ENCODE assay signal across 8 cellular contexts in genomic region chr15:43792761-43793493, GRCh38. TPM values are rescaled to one million over a fixed set of nuclear protein-coding genes. Genes with fewer than 3 reads are reported as not detected.
A peak's percentile ranks its signal among the peaks of the same experiment; 100 is the strongest.
DNase-seq lines count a peak whose midpoint lies in the region; ATAC-seq and TF ChIP-seq lines count a peak whose summit lies in the region.

No MANE protein-coding gene starts in this region.

- H3K4me1 Mint-ChIP-seq in CD8-positive, alpha-beta memory T cell = peaks cover 40 to 59% (median 47%) of the 10 kb centered on the region in 3 donors
- peaks cover 43% of the 10 kb centered on the region for H3K4me1 Mint-ChIP-seq in activated naive CD4-positive, alpha-beta T cell treated with anti-CD3 and anti-CD28 coated beads for 36 hours (ENCODE audit: low read depth)

- H3K27me3 ChIP-seq in CD8-positive, alpha-beta memory T cell (ENCODE audit: insufficient read depth, low read length, poor library complexity, severe bottlenecking) = no peaks in the 10 kb centered on the region
- H3K27me3 ChIP-seq in KMS-11 (ENCODE audit: insufficient read depth, low read depth) = no peaks in the 10 kb centered on the region
- H3K27me3 ChIP-seq in cardiac muscle cell = no peaks in the 10 kb centered on the region
- no peaks in the 10 kb centered on the region for H3K27me3 ChIP-seq in psoas muscle (ENCODE audit: insufficient read depth in 3 of 3, low read length in 2 of 3)

- peak in 3 of 5 donors; percentile 18 to 27 (median 19) for DNase-seq in CD8-positive, alpha-beta memory T cell
- peak; percentile 58 for DNase-seq in activated naive CD4-positive, alpha-beta T cell treated with anti-CD3 and anti-CD28 coated beads for 36 hours
- DNase-seq in cardiac muscle cell (ENCODE audit: low read depth in 1 of 2, low spot score in 1 of 2) = peak; percentile 23 to 47
- DNase-seq in psoas muscle = peak; percentile 54 to 62
- DNase-seq in NCI-H1436 (lab: John Stamatoyannopoulos, UW) = no peak

- H3K4me2 ChIP-seq in KMS-11 = peak overlapping the region; percentile 89

- H4K20me1 ChIP-seq in KMS-11 (ENCODE audit: insufficient read depth) = no peaks in the 10 kb centered on the region

- H3K36me3 ChIP-seq in CD8-positive, alpha-beta memory T cell (ENCODE audit: insufficient read depth, low read length) = peaks cover 29% of the 10 kb centered on the region
- H3K36me3 ChIP-seq in KMS-11 (ENCODE audit: insufficient read depth) = no peaks in the 10 kb centered on the region
- H3K36me3 ChIP-seq in cardiac muscle cell = peaks cover 11% of the 10 kb centered on the region
- H3K36me3 ChIP-seq in psoas muscle (ENCODE audit: insufficient read depth in 1 of 2, low read depth in 1 of 2) = peaks cover 3 to 46% of the 10 kb centered on the region in 2 donors

- H3K36me3 Mint-ChIP-seq in CD8-positive, alpha-beta memory T cell = peaks cover 4 to 59% (median 11%) of the 10 kb centered on the region in 3 donors
- H3K36me3 Mint-ChIP-seq in activated naive CD4-positive, alpha-beta T cell treated with anti-CD3 and anti-CD28 coated beads for 36 hours (ENCODE audit: low read depth) = peaks cover 48% of the 10 kb centered on the region

- peaks cover 25% of the 10 kb centered on the region for H3K79me2 ChIP-seq in KMS-11 (ENCODE audit: insufficient read depth, low read depth)

- H3K27ac ChIP-seq in CD8-positive, alpha-beta memory T cell (ENCODE audit: low read depth, low read length) = peak overlapping the region; percentile 97
- peak overlapping the region; percentile 63 for H3K27ac ChIP-seq in KMS-11
- peak overlapping the region; percentile 98 for H3K27ac ChIP-seq in cardiac muscle cell
- H3K27ac ChIP-seq in psoas muscle = peak overlapping the region; percentile 99

- peaks cover 33% of the 10 kb centered on the region for H3K4me1 ChIP-seq in CD8-positive, alpha-beta memory T cell (ENCODE audit: insufficient read depth, low read length)
- H3K4me1 ChIP-seq in KMS-11 (ENCODE audit: low read depth, poor library complexity, severe bottlenecking) (peaks cover 20% of the 10 kb centered on the region), cardiac muscle cell (ENCODE audit: low read depth) (peaks cover 22% of the 10 kb centered on the region), psoas muscle (peaks cover 43% of the 10 kb centered on the region)

- CTCF ChIA-PET in CD8-positive, alpha-beta memory T cell (lab: Charles Lee) = interaction anchor here (1.0 to 2.9 kb wide), 4 partner anchors 8 to 32 kb away, joined by 3 to 8 read pairs (median 5); partner anchors contain the start of genes ELL3, HYPK, MFAP1 and SERINC4
- CTCF ChIA-PET in activated naive CD4-positive, alpha-beta T cell treated with anti-CD3 and anti-CD28 coated beads for 36 hours (lab: Charles Lee) = interaction anchor here (1.0 kb wide), 1 partner anchor 23 kb away, joined by 5 read pairs; no protein-coding TSS in a partner anchor

- TF ChIP-seq CTCF in KMS-11 (conservative IDR thresholded peaks at IDR 0.05; ENCODE audit: low read depth, low read length) (no peak), cardiac muscle cell (IDR thresholded peaks at IDR 0.05; ENCODE audit: low read depth, low read length) (peak; percentile 15), psoas muscle (IDR thresholded peaks at IDR 0.05) (peak; percentile 20)

- H3K27me3 Mint-ChIP-seq in CD8-positive, alpha-beta memory T cell = no peaks in the 10 kb centered on the region
- no peaks in the 10 kb centered on the region for H3K27me3 Mint-ChIP-seq in activated naive CD4-positive, alpha-beta T cell treated with anti-CD3 and anti-CD28 coated beads for 36 hours (ENCODE audit: low read depth)

- peak; percentile 15 to 39 (median 32) for ATAC-seq in psoas muscle
- no peak for ATAC-seq in GM18511 (IDR thresholded peaks at IDR 0.05; ENCODE audit: unreplicated experiment)
- no peak for ATAC-seq in HG03097 (IDR thresholded peaks at IDR 0.05; ENCODE audit: low FRiP score, unreplicated experiment)

- POLR2A ChIA-PET in CD8-positive, alpha-beta memory T cell (lab: Charles Lee) = interaction anchor here (0.5 to 4.6 kb wide), 4 partner anchors 7 to 31 kb away, joined by 4 to 24 read pairs (median 6); partner anchors contain the start of genes ELL3, HYPK, MFAP1 and SERINC4

- intact Hi-C loops in activated naive CD4-positive, alpha-beta T cell treated with anti-CD3 and anti-CD28 coated beads for 36 hours (cut with micrococcal nuclease) = loop anchor here (1.0 kb wide), 5 partner anchors 7 to 283 kb away; partner anchors contain the start of genes HYPK, MFAP1 and SERINC4
- intact Hi-C loops in psoas muscle (cut with DNase I) = no loop called here

- H3K9ac ChIP-seq in KMS-11 = peak overlapping the region; percentile 93

- WGBS in psoas muscle, 3 donors = 0 to 1% (median 0%) methylated on average over 33 of the region's 33 CpGs

- H3K4me3 Mint-ChIP-seq in CD8-positive, alpha-beta memory T cell = peak overlapping the region; percentile 95 to 98 (median 97)
- H3K4me3 Mint-ChIP-seq in activated naive CD4-positive, alpha-beta T cell treated with anti-CD3 and anti-CD28 coated beads for 36 hours = peak overlapping the region; percentile 90

- H2AFZ ChIP-seq in KMS-11 (ENCODE audit: low read depth) = peak overlapping the region; percentile 39; the same call in 1 of the 2 replicates

- peak overlapping the region; percentile 97 for H3K4me3 ChIP-seq in CD8-positive, alpha-beta memory T cell (ENCODE audit: low read length)
- no peak overlapping the region for H3K4me3 ChIP-seq in KMS-11 (IDR thresholded peaks at IDR 0.05; ENCODE audit: insufficient read depth, low read depth, low read length)
- peak overlapping the region; percentile 93 for H3K4me3 ChIP-seq in cardiac muscle cell
- H3K4me3 ChIP-seq in psoas muscle = peak overlapping the region; percentile 90

- H3K27ac Mint-ChIP-seq in CD8-positive, alpha-beta memory T cell = peak overlapping the region; percentile 96 to 100 (median 98)
- H3K27ac Mint-ChIP-seq in activated naive CD4-positive, alpha-beta T cell treated with anti-CD3 and anti-CD28 coated beads for 36 hours = peak overlapping the region; percentile 92

- H3K9me3 Mint-ChIP-seq in CD8-positive, alpha-beta memory T cell = no peaks in the 10 kb centered on the region
- H3K9me3 Mint-ChIP-seq in activated naive CD4-positive, alpha-beta T cell treated with anti-CD3 and anti-CD28 coated beads for 36 hours = no peaks in the 10 kb centered on the region

- H3K9me3 ChIP-seq in CD8-positive, alpha-beta memory T cell (ENCODE audit: low read length) = no peaks in the 10 kb centered on the region
- no peaks in the 10 kb centered on the region for H3K9me3 ChIP-seq in cardiac muscle cell (ENCODE audit: low read depth)
- H3K9me3 ChIP-seq in psoas muscle = no peaks in the 10 kb centered on the region

RNA-seq across cellular contexts. Expression of gene SERF2, which starts 0.8 kb away (rescaled TPM):
- total RNA-seq in CD8-positive, alpha-beta memory T cell = 100 to 1,000 TPM; 624 to 632 TPM
- 1,932 TPM for polyA plus RNA-seq in CD8-positive, alpha-beta memory T cell
- total RNA-seq in activated naive CD4-positive, alpha-beta T cell treated with anti-CD3 and anti-CD28 coated beads for 36 hours = 100 to 1,000 TPM; 781 to 808 TPM
- total RNA-seq in cardiac muscle cell (865 and 1,079 TPM in 2 replicates), psoas muscle (1,000 to 10,000 TPM in 1 of 4 donors, 100 to 1,000 TPM in 3; 471 to 1,023 (median 623) TPM)
- polyA plus RNA-seq in cardiac muscle cell (1,545 and 1,638 TPM in 2 replicates), psoas muscle (1,000 to 10,000 TPM; 1,091 to 1,648 (median 1,147) TPM)

RNA-seq across cellular contexts. Expression of gene SERINC4, which starts 7.1 kb away (rescaled TPM):
- under 1 TPM; 0.20 to 0.26 TPM for total RNA-seq in CD8-positive, alpha-beta memory T cell
- 2.2 TPM for polyA plus RNA-seq in CD8-positive, alpha-beta memory T cell
- total RNA-seq in activated naive CD4-positive, alpha-beta T cell treated with anti-CD3 and anti-CD28 coated beads for 36 hours = under 1 TPM; 0.14 to 0.15 TPM
- total RNA-seq in cardiac muscle cell (0.21 and 0.71 TPM in 2 replicates), psoas muscle (under 1 TPM; 0.18 to 0.30 (median 0.21) TPM)
- polyA plus RNA-seq in cardiac muscle cell (0.35 and 0.44 TPM in 2 replicates), psoas muscle (under 1 TPM; 0.15 to 0.93 (median 0.57) TPM)

RNA-seq across cellular contexts. Expression of gene HYPK, which starts 7.5 kb away (rescaled TPM):
- total RNA-seq in CD8-positive, alpha-beta memory T cell = 10 to 100 TPM; 28.5 to 32.7 TPM
- 11.9 TPM for polyA plus RNA-seq in CD8-positive, alpha-beta memory T cell
- total RNA-seq in activated naive CD4-positive, alpha-beta T cell treated with anti-CD3 and anti-CD28 coated beads for 36 hours = 10 to 100 TPM; 19.6 to 21.1 TPM
- total RNA-seq in cardiac muscle cell (17.2 TPM in 2 replicates), psoas muscle (10 to 100 TPM; 17.7 to 28.0 (median 18.9) TPM)
- polyA plus RNA-seq in cardiac muscle cell (12.8 and 16.5 TPM in 2 replicates), psoas muscle (10 to 100 TPM in 2 of 3 donors, under 1 TPM in 1; 0.77 to 36.5 (median 26.4) TPM)

RNA-seq across cellular contexts. Expression of gene ELL3, which starts 16.2 kb away (rescaled TPM):
- total RNA-seq in CD8-positive, alpha-beta memory T cell = 1 to 10 TPM in 1 of 2 experiments, under 1 TPM in 1; 0.49 to 1.8 TPM
- polyA plus RNA-seq in CD8-positive, alpha-beta memory T cell = 0.24 TPM
- 1 to 10 TPM; 1.0 to 1.2 TPM for total RNA-seq in activated naive CD4-positive, alpha-beta T cell treated with anti-CD3 and anti-CD28 coated beads for 36 hours
- total RNA-seq in cardiac muscle cell (2.6 and 4.3 TPM in 2 replicates), psoas muscle (1 to 10 TPM; 1.3 to 8.5 (median 2.3) TPM)
- polyA plus RNA-seq in cardiac muscle cell (4.6 TPM in 1 of 2 replicates, not detected in the other), psoas muscle (1 to 10 TPM; 1.5 to 4.6 (median 4.1) TPM)

RNA-seq across cellular contexts. Expression of gene MFAP1, which starts 31.6 kb away (rescaled TPM):
- 10 to 100 TPM; 49.8 to 50.1 TPM for total RNA-seq in CD8-positive, alpha-beta memory T cell
- 16.8 TPM for polyA plus RNA-seq in CD8-positive, alpha-beta memory T cell
- total RNA-seq in activated naive CD4-positive, alpha-beta T cell treated with anti-CD3 and anti-CD28 coated beads for 36 hours = 10 to 100 TPM; 28.5 to 28.7 TPM
- total RNA-seq in cardiac muscle cell (21.4 and 28.0 TPM in 2 replicates), psoas muscle (10 to 100 TPM; 18.0 to 21.4 (median 20.7) TPM)
- polyA plus RNA-seq in cardiac muscle cell (39.2 and 42.4 TPM in 2 replicates), psoas muscle (10 to 100 TPM; 17.2 to 31.4 (median 23.5) TPM)

Comparison
In these comparisons a context has a peak if more than half of its experiments do, and no peak if none do; other contexts are left out.
1. ATAC-seq: peak in psoas muscle (4 of 4); none in GM18511 (single experiment) and HG03097 (single experiment).
2. Peak in every context shown above with its lines, with median percentiles within 50 percentile points of each other: H3K27ac ChIP-seq.